Comparison of ENCODE assay signal across 23 cellular contexts in the genomic region with DNA sequence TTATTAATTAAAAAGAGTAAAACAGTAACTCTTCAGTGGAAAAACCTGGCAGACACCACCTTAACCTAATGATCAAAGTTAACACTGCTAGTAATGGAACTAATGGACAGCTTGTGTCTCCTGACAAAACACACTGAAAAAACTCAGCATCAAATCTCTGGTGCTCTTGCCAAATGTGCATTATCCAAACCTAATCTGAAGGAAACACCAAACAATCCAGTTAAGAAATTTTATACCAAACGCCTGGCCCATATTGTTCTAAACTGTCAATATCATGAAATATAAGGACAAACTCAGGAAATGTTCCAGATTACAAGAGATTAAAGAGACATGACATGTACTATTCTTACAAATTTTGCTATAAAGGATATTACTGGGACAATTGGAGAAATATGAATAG.
"Had no signal": no experiment of that assay in that cellular context is flagged by ENCODE, and none has a peak within 500 bp of the region (broad histone marks: within the 10 kb centered on the region; RNA-seq: fewer than 3 reads in every experiment).

No MANE protein-coding gene starts in this region.

- H3K4me3 Mint-ChIP-seq: activated CD8-positive, alpha-beta memory T cell treated with anti-CD3 and anti-CD28 coated beads, Interleukin-2, amount 10 ng/mL, durations not matched to agents 7 days and 5 days; activated naive CD4-positive, alpha-beta T cell treated with anti-CD3 and anti-CD28 coated beads, Interleukin-2, amount 10 ng/mL, durations not matched to agents 7 days and 5 days; activated T-cell treated with anti-CD3 and anti-CD28 coated beads, Interleukin-2, amount 50 U/mL, for 4 hours; T-helper 1 cell treated with Interleukin-12 subunit alpha and Interleukin-12 subunit beta and Interleukin-4 antibody, amounts not matched to agents 30 μg/mL and 1 μg/mL, for 36 hours; WTC11 had no signal

- H3K4me3 ChIP-seq: K562, SJSA1 had no signal

- H3K27me3 Mint-ChIP-seq: activated CD8-positive, alpha-beta memory T cell treated with anti-CD3 and anti-CD28 coated beads, Interleukin-2, amount 10 ng/mL, durations not matched to agents 7 days and 5 days; activated naive CD4-positive, alpha-beta T cell treated with anti-CD3 and anti-CD28 coated beads, Interleukin-2, amount 10 ng/mL, durations not matched to agents 7 days and 5 days had no signal

- H3K27me3 ChIP-seq: brain microvascular endothelial cell, SJSA1 had no signal

- H3K27ac Mint-ChIP-seq: activated CD8-positive, alpha-beta memory T cell treated with anti-CD3 and anti-CD28 coated beads, Interleukin-2, amount 10 ng/mL, durations not matched to agents 7 days and 5 days; activated naive CD4-positive, alpha-beta T cell treated with anti-CD3 and anti-CD28 coated beads, Interleukin-2, amount 10 ng/mL, durations not matched to agents 7 days and 5 days; activated T-helper 2 cell treated with anti-CD3 and anti-CD28 coated beads, Interferon-gamma antibody, Interleukin-2, Interleukin-4, amounts not matched to agents 10 μg/mL and 5 μg/mL and 100 μg/mL, durations not matched to agents 14 hours and 24 hours and 36 hours; T-helper 1 cell treated with Interleukin-12 subunit alpha and Interleukin-12 subunit beta and Interleukin-4 antibody, amounts not matched to agents 30 μg/mL and 1 μg/mL, for 36 hours; WTC11 had no signal

- H3K27ac ChIP-seq: brain microvascular endothelial cell, SJSA1 had no signal

- H3K9me3 ChIP-seq: SJSA1 had no signal

- H3K4me1 ChIP-seq: SJSA1 had no signal

- ATAC-seq: activated CD8-positive, alpha-beta memory T cell treated with anti-CD3 and anti-CD28 coated beads, Interleukin-2, amount 10 ng/mL, durations not matched to agents 7 days and 5 days; activated T-cell treated with anti-CD3 and anti-CD28 coated beads, Interleukin-2, amount 50 U/mL, for 4 hours; K562; SK-N-SH treated with all-trans-retinoic acid at 6 μM for 48 hours; WTC11 had no signal

- DNase-seq: activated CD4-positive, alpha-beta T cell treated with anti-CD3 and anti-CD28 coated beads for 48 hours; activated CD4-positive, alpha-beta T cell treated with anti-CD3 and anti-CD28 coated beads, Interleukin-2, amount 50 U/mL, for 4 hours; activated CD4-positive, CD25-positive, alpha-beta regulatory T cell treated with anti-CD3 and anti-CD28 coated beads, Interleukin-2, amount 50 U/mL, for 72 hours; activated CD8-positive, alpha-beta memory T cell treated with anti-CD3 and anti-CD28 coated beads, Interleukin-2, amount 10 ng/mL, durations not matched to agents 7 days and 5 days; activated gamma-delta T cell treated with Interleukin-2 at 50 U/mL for 16 hours; activated naive CD4-positive, alpha-beta T cell treated with anti-CD3 and anti-CD28 coated beads, Interleukin-2, amount 10 ng/mL, durations not matched to agents 7 days and 5 days; activated T-cell treated with anti-CD3 and anti-CD28 coated beads, Interleukin-2, amount 50 U/mL, for 4 hours; brain microvascular endothelial cell; Karpas-422; NCI-H1048; NCI-H146; NCI-H187 treated with DMSO at 0.1 percent for 48 hours; NCI-H2081 treated with DMSO at 0.1 percent for 48 hours; NCI-H446; NCI-H524; SHP77; T-helper 9 cell had no signal

- H3K9me3 Mint-ChIP-seq: activated naive CD4-positive, alpha-beta T cell treated with anti-CD3 and anti-CD28 coated beads, Interleukin-2, amount 10 ng/mL, durations not matched to agents 7 days and 5 days; activated T-cell treated with anti-CD3 and anti-CD28 coated beads, Interleukin-2, amount 50 U/mL, for 4 hours; activated T-helper 2 cell treated with anti-CD3 and anti-CD28 coated beads, Interferon-gamma antibody, Interleukin-2, Interleukin-4, amounts not matched to agents 10 μg/mL and 5 μg/mL and 100 μg/mL, durations not matched to agents 14 hours and 24 hours and 36 hours; T-helper 1 cell treated with Interleukin-12 subunit alpha and Interleukin-12 subunit beta and Interleukin-4 antibody, amounts not matched to agents 30 μg/mL and 1 μg/mL, for 36 hours; WTC11 had no signal
